17 cellular contexts compared by ENCODE assay signal in genomic region chr14:68749487-68750475, GRCh38. TPM values are rescaled to one million over a fixed set of nuclear protein-coding genes. Genes with fewer than 3 reads are reported as not detected.
DNase-seq lines count a peak whose midpoint lies in the region; ATAC-seq and TF ChIP-seq lines count a peak whose summit lies in the region.
"Had no signal": no experiment of that assay in that cellular context is flagged by ENCODE, and none has a peak within 500 bp of the region (broad histone marks: within the 10 kb centered on the region; RNA-seq: fewer than 3 reads in every experiment).

No MANE protein-coding gene starts in this region.

- H3K27ac Mint-ChIP-seq in neural progenitor cell = peak overlapping the region; percentile 74
- H3K27ac Mint-ChIP-seq: activated naive CD8-positive, alpha-beta T cell; natural killer cell had no signal

- H3K9ac ChIP-seq in neural progenitor cell = no peak overlapping the region

- no peak overlapping the region for H3K4me3 ChIP-seq in neural progenitor cell
- H3K4me3 ChIP-seq: thoracic aorta had no signal

- H3K4me3 Mint-ChIP-seq in neural progenitor cell = no peak overlapping the region
- H3K4me3 Mint-ChIP-seq: activated naive CD8-positive, alpha-beta T cell; natural killer cell had no signal

- H3K27me3 Mint-ChIP-seq in neural progenitor cell (ENCODE audit: insufficient read depth, low read depth) = peaks cover 11% of the 10 kb centered on the region
- H3K27me3 Mint-ChIP-seq: activated naive CD8-positive, alpha-beta T cell had no signal

- DNase-seq in A172 (ENCODE audit: low spot score) (peak; percentile 8), NCI-H69 (lab: John Stamatoyannopoulos, UW) (peak; percentile 36), neural progenitor cell (ENCODE audit: low spot score) (no peak), NCI-H2227 (lab: John Stamatoyannopoulos, UW; ENCODE audit: unreplicated experiment) (no peak), NCI-H2107 treated with DMSO at 0.1 percent for 48 hours (lab: John Stamatoyannopoulos, UW; ENCODE audit: unreplicated experiment) (no peak)
- DNase-seq: cerebellar nuclear complex; natural killer cell; NCI-H1436; NCI-H526; stimulated activated CD4-positive, alpha-beta T cell treated with anti-CD3 and anti-CD28 coated beads, Interleukin-2, amount 100 ng/mL, for 24 hours had no signal

- no peaks in the 10 kb centered on the region for H4K20me1 ChIP-seq in neural progenitor cell (ENCODE audit: low read depth)

- peaks cover 24% of the 10 kb centered on the region for H3K4me1 ChIP-seq in neural progenitor cell

- ATAC-seq in esophagus mucosa (peak; percentile 92), HG02981 (IDR thresholded peaks at IDR 0.05; ENCODE audit: unreplicated experiment) (no peak), GM18511 (IDR thresholded peaks at IDR 0.05; ENCODE audit: unreplicated experiment) (no peak)
- ATAC-seq: activated CD4-positive, CD25-positive, alpha-beta regulatory T cell treated with anti-CD3 and anti-CD28 coated beads, Interleukin-2, amount 50 U/mL, for 24 hours; left lobe of liver; natural killer cell had no signal

- no peak for TF ChIP-seq CTCF in neural progenitor cell (IDR thresholded peaks at IDR 0.05)

- H3K27me3 ChIP-seq in neural progenitor cell = no peaks in the 10 kb centered on the region

- no peak overlapping the region for H3K4me2 ChIP-seq in neural progenitor cell

- no peaks in the 10 kb centered on the region for H3K36me3 ChIP-seq in neural progenitor cell
- H3K36me3 ChIP-seq: thoracic aorta had no signal

- no peaks in the 10 kb centered on the region for H3K36me3 Mint-ChIP-seq in neural progenitor cell
- H3K36me3 Mint-ChIP-seq: activated naive CD8-positive, alpha-beta T cell; natural killer cell had no signal

- no peaks in the 10 kb centered on the region for H3K9me3 ChIP-seq in neural progenitor cell (ENCODE audit: low read depth)
- H3K9me3 ChIP-seq: thoracic aorta had no signal

- peak overlapping the region; percentile 9 for H2AFZ ChIP-seq in neural progenitor cell (replicated peaks)

- H3F3A ChIP-seq in neural progenitor cell (ENCODE audit: low read depth) = no peaks in the 10 kb centered on the region

- H3K9me3 Mint-ChIP-seq in neural progenitor cell = no peaks in the 10 kb centered on the region
- H3K9me3 Mint-ChIP-seq: natural killer cell had no signal

- no peak overlapping the region for H3K27ac ChIP-seq in neural progenitor cell
- H3K27ac ChIP-seq: thoracic aorta had no signal

- H3K4me1 Mint-ChIP-seq in neural progenitor cell = peaks cover 42% of the 10 kb centered on the region
- H3K4me1 Mint-ChIP-seq: natural killer cell had no signal

- H3K79me2 ChIP-seq in neural progenitor cell (ENCODE audit: low read depth) = no peaks in the 10 kb centered on the region

RNA-seq across cellular contexts. Expression of gene ZFP36L1, which starts 43.1 kb away (rescaled TPM):
- 39.7 and 49.7 TPM in 2 replicates for total RNA-seq in A172 (2014; rRNA removed; shearing (Covaris generic))
- 151 TPM for total RNA-seq in esophagus mucosa
- 42.9 and 95.5 TPM in 2 replicates for total RNA-seq in neural progenitor cell (ENCODE audit: low replicate concordance)

Comparison
In these comparisons a context has a peak if more than half of its experiments do, and no peak if none do; other contexts are left out.
1. DNase-seq: peak in A172 (single experiment) and NCI-H69 (single experiment); none in neural progenitor cell (single experiment), NCI-H2227 (single experiment) and NCI-H2107 treated with DMSO at 0.1 percent for 48 hours (single experiment).